Comparison of ENCODE assay signal across 9 cellular contexts in the genomic region with DNA sequence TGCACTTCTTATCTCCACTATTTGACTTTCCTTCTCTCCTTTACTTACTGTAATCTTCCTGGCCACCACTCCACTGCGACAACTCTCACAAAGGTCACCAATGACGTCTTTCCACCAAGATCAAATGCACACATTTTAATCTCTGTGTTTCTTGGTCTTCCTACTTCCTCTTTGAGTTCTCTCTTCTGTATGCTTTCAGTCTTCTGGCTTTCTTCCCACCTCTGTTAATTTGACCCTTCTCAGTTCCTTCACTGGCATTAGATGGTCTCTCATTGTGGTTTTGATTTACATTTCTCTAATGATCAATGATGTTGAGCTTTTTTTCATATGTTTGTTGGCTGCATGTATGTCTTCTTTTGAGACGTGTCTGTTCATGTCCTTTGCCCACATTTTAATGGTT. TPM values are rescaled to one million over a fixed set of nuclear protein-coding genes. Genes with fewer than 3 reads are reported as not detected.
DNase-seq lines count a peak whose midpoint lies in the region; ATAC-seq, FAIRE-seq and TF ChIP-seq lines count a peak whose summit lies in the region.
"Had no signal": no experiment of that assay in that cellular context is flagged by ENCODE, and none has a peak within 500 bp of the region (broad histone marks: within the 10 kb centered on the region; RNA-seq: fewer than 3 reads in every experiment).

No MANE protein-coding gene starts in this region.

- POLR2A ChIA-PET in activated CD4-positive, alpha-beta T cell treated with anti-CD3 and anti-CD28 coated beads, Interleukin-2, amount 10 ng/mL, durations not matched to agents 7 days and 5 days (lab: Charles Lee), result no interaction called here
- POLR2A ChIA-PET in OCI-LY7 (lab: Charles Lee), result interaction anchor here (0.6 to 2.1 kb wide), 12 partner anchors 9 to 136 kb away, joined by 3 to 14 read pairs (median 3); no protein-coding TSS in a partner anchor

- H3K27ac Mint-ChIP-seq in activated CD4-positive, alpha-beta T cell treated with anti-CD3 and anti-CD28 coated beads, Interleukin-2, amount 10 ng/mL, durations not matched to agents 7 days and 5 days, result peak overlapping the region; percentile 11

- H3K4me3 Mint-ChIP-seq in activated CD4-positive, alpha-beta T cell treated with anti-CD3 and anti-CD28 coated beads, Interleukin-2, amount 10 ng/mL, durations not matched to agents 7 days and 5 days, result no peak overlapping the region

- H3K4me2 ChIP-seq in OCI-LY7 (ENCODE audit: low read length), result peak overlapping the region; percentile 78

- ATAC-seq in HG02763 (IDR thresholded peaks at IDR 0.05; ENCODE audit: unreplicated experiment), result peak; percentile 89

- 15 to 35% (median 25%) methylated on average over 3 of the region's 3 CpGs for WGBS in small intestine, 3 donors

- H3K9me3 ChIP-seq in OCI-LY7 (ENCODE audit: low read length) (peaks cover 12% of the 10 kb centered on the region; the same call in 1 of the 2 replicates), small intestine (ENCODE audit: control insufficient read depth, low read depth) (no peaks in the 10 kb centered on the region)

- H3K4me1 Mint-ChIP-seq in activated CD4-positive, alpha-beta T cell treated with anti-CD3 and anti-CD28 coated beads, Interleukin-2, amount 10 ng/mL, durations not matched to agents 7 days and 5 days, result peaks cover 15% of the 10 kb centered on the region

- H3K36me3 ChIP-seq in OCI-LY7 (ENCODE audit: insufficient read depth, low read length) (no peaks in the 10 kb centered on the region; the same call in 1 of the 2 replicates), small intestine (ENCODE audit: control insufficient read depth in 2 of 2, insufficient read depth in 2 of 2, low read length in 2 of 2) (no peaks in the 10 kb centered on the region)

- H3K36me3 Mint-ChIP-seq in activated CD4-positive, alpha-beta T cell treated with anti-CD3 and anti-CD28 coated beads, Interleukin-2, amount 10 ng/mL, durations not matched to agents 7 days and 5 days (ENCODE audit: low read depth), result peaks cover 6% of the 10 kb centered on the region

- H3K79me2 ChIP-seq in OCI-LY7 (ENCODE audit: insufficient read depth, low read depth, low read length), result no peaks in the 10 kb centered on the region

- peak; percentile 67 for FAIRE-seq in small intestine (lab: Jason Lieb, UNC)

- no peaks in the 10 kb centered on the region for H3K9me2 ChIP-seq in OCI-LY7 (ENCODE audit: insufficient read depth, low read length)

- no TSS peak for BruUV-seq in OCI-LY7 (replicated peaks; lab: Mats Ljungman, UMichigan)

- H2AFZ ChIP-seq in OCI-LY7 (ENCODE audit: low read length), result peak overlapping the region; percentile 49; the same call in 1 of the 2 replicates

- peak overlapping the region; percentile 34 for H3K4me3 ChIP-seq in OCI-LY7 (ENCODE audit: low read depth, low read length, poor library complexity, severe bottlenecking)
- H3K4me3 ChIP-seq in small intestine (ENCODE audit: low read depth in 1 of 2, low read length in 2 of 2), result no peak overlapping the region

- intact Hi-C loops in OCI-LY7 (cut with micrococcal nuclease; ENCODE audit: unreplicated experiment), result loop anchor here (2.0 kb wide), 1 partner anchor 84 kb away; no protein-coding TSS in a partner anchor

- DNase-seq in activated CD4-positive, alpha-beta T cell treated with anti-CD3 and anti-CD28 coated beads, Interleukin-2, amount 10 ng/mL, durations not matched to agents 7 days and 5 days, result no peak
- no peak for DNase-seq in activated CD4-positive, alpha-beta T cell treated with anti-CD3 and anti-CD28 coated beads for 48 hours
- DNase-seq in OCI-LY7 (ENCODE audit: low spot score) (peak; percentile 73), small intestine (peak; percentile 92), NCI-H2196 treated with DMSO at 0.1 percent for 48 hours (lab: John Stamatoyannopoulos, UW; ENCODE audit: unreplicated experiment) (no peak)
- DNase-seq in stimulated activated CD4-positive, alpha-beta T cell treated with anti-CD3 and anti-CD28 coated beads, Interleukin-2, amount 100 ng/mL, for 24 hours, result no peak
- no peak for DNase-seq in activated CD4-positive, alpha-beta T cell treated with anti-CD3 and anti-CD28 coated beads for 1 hour
- DNase-seq: islet precursor cell had no signal

- H3K4me1 ChIP-seq in OCI-LY7 (ENCODE audit: insufficient read depth, low read length, poor library complexity, severe bottlenecking) (peaks cover 56% of the 10 kb centered on the region), small intestine (ENCODE audit: control insufficient read depth in 2 of 2, insufficient read depth in 1 of 2, low read depth in 1 of 2, low read length in 1 of 2) (no peaks in the 10 kb centered on the region)

- H3K27me3 ChIP-seq in small intestine (ENCODE audit: control insufficient read depth in 2 of 2, insufficient read depth in 2 of 2, low read length in 2 of 2), result no peaks in the 10 kb centered on the region

- H4K20me1 ChIP-seq in OCI-LY7 (ENCODE audit: insufficient read depth, low read length), result no peaks in the 10 kb centered on the region

- H3K27ac ChIP-seq in OCI-LY7 (ENCODE audit: low read depth, low read length, poor library complexity, severe bottlenecking), result peak overlapping the region; percentile 94
- H3K27ac ChIP-seq in small intestine (ENCODE audit: low read depth in 1 of 2, low read length in 1 of 2), result peak overlapping the region in 1 of 2 donors; percentile 49

- TF ChIP-seq CTCF in OCI-LY7 (conservative IDR thresholded peaks at IDR 0.05; ENCODE audit: low read length), result no peak

- H3K9me3 Mint-ChIP-seq in activated CD4-positive, alpha-beta T cell treated with anti-CD3 and anti-CD28 coated beads, Interleukin-2, amount 10 ng/mL, durations not matched to agents 7 days and 5 days, result peaks cover 28% of the 10 kb centered on the region

- CTCF ChIA-PET in activated CD4-positive, alpha-beta T cell treated with anti-CD3 and anti-CD28 coated beads, Interleukin-2, amount 10 ng/mL, durations not matched to agents 7 days and 5 days (lab: Charles Lee), result interaction anchor here (1.0 to 1.4 kb wide), 4 partner anchors 9 to 13 kb away, joined by 3 to 4 read pairs (median 4); no protein-coding TSS in a partner anchor
- CTCF ChIA-PET in OCI-LY7 (lab: Charles Lee; ENCODE audit: unreplicated experiment), result no interaction called here

- peaks cover 8% of the 10 kb centered on the region for H3K27me3 Mint-ChIP-seq in activated CD4-positive, alpha-beta T cell treated with anti-CD3 and anti-CD28 coated beads, Interleukin-2, amount 10 ng/mL, durations not matched to agents 7 days and 5 days

RNA-seq across cellular contexts. Expression of gene FAM107B, which starts 31.9 kb away (rescaled TPM):
- 100 to 1,000 TPM; 180 to 220 TPM for total RNA-seq in activated CD4-positive, alpha-beta T cell treated with anti-CD3 and anti-CD28 coated beads, Interleukin-2, amount 10 ng/mL, durations not matched to agents 7 days and 5 days
- 114 and 134 TPM in 2 replicates for total RNA-seq in OCI-LY7 (2014; rRNA removed; shearing (Covaris generic))
- 398 and 422 TPM in 2 replicates for total RNA-seq in OCI-LY7 (2022)
- polyA plus RNA-seq in small intestine, result 10 to 100 TPM; 33.3 to 38.7 (median 38.6) TPM

Comparison
In these comparisons a context has a peak if more than half of its experiments do, and no peak if none do; other contexts are left out.
1. DNase-seq: peak in OCI-LY7 (single experiment) and small intestine (single experiment); none in activated CD4-positive, alpha-beta T cell treated with anti-CD3 and anti-CD28 coated beads, Interleukin-2, amount 10 ng/mL, durations not matched to agents 7 days and 5 days (single experiment), activated CD4-positive, alpha-beta T cell treated with anti-CD3 and anti-CD28 coated beads for 48 hours (single experiment), stimulated activated CD4-positive, alpha-beta T cell treated with anti-CD3 and anti-CD28 coated beads, Interleukin-2, amount 100 ng/mL, for 24 hours (0 of 2), activated CD4-positive, alpha-beta T cell treated with anti-CD3 and anti-CD28 coated beads for 1 hour (single experiment) and NCI-H2196 treated with DMSO at 0.1 percent for 48 hours (single experiment).